In genomic region chr9:92680166-92681119, GRCh38 we compare ENCODE assay signal across 19 cellular contexts. TPM values are rescaled to one million over a fixed set of nuclear protein-coding genes. Genes with fewer than 3 reads are reported as not detected.
A peak's percentile ranks its signal among the peaks of the same experiment; 100 is the strongest.
DNase-seq lines count a peak whose midpoint lies in the region; ATAC-seq, FAIRE-seq and TF ChIP-seq lines count a peak whose summit lies in the region.
"Had no signal": no experiment of that assay in that cellular context is flagged by ENCODE, and none has a peak within 500 bp of the region (broad histone marks: within the 10 kb centered on the region; RNA-seq: fewer than 3 reads in every experiment).

No MANE protein-coding gene starts in this region.

- H3K4me1 ChIP-seq in astrocyte (ENCODE audit: insufficient read depth, low read length), result no peaks in the 10 kb centered on the region
- H3K4me1 ChIP-seq: body of pancreas, SJCRH30, tibial artery had no signal

- no peak overlapping the region for H3K4me2 ChIP-seq in astrocyte (ENCODE audit: low read length)

- H3K36me3 Mint-ChIP-seq in astrocyte (ENCODE audit: low read depth, unreplicated experiment), result no peaks in the 10 kb centered on the region
- H3K36me3 Mint-ChIP-seq in type B pancreatic cell, result no peaks in the 10 kb centered on the region
- no peaks in the 10 kb centered on the region for H3K36me3 Mint-ChIP-seq in activated naive CD8-positive, alpha-beta T cell treated with anti-CD3 and anti-CD28 coated beads, Interleukin-2, amount 50 U/mL, for 24 hours (ENCODE audit: low read depth)
- H3K36me3 Mint-ChIP-seq: CD4-positive, CD25-positive, alpha-beta regulatory T cell had no signal

- DNase-seq in HT1080 (ENCODE audit: low read depth) (peak; percentile 26), astrocyte (ENCODE audit: low read depth) (peak; percentile 37), iris pigment epithelial cell (ENCODE audit: low read depth) (peak; percentile 45), type B pancreatic cell (ENCODE audit: extremely low spot score, unreplicated experiment) (peak; percentile 61), RCC 7860 (ENCODE audit: low spot score) (no peak)
- no peak for DNase-seq in activated naive CD8-positive, alpha-beta T cell treated with anti-CD3 and anti-CD28 coated beads, Interleukin-2, amount 50 U/mL, for 24 hours
- no peak for DNase-seq in activated effector memory CD4-positive, alpha-beta T cell treated with anti-CD3 and anti-CD28 coated beads, Interleukin-2, amount 50 U/mL, for 16 hours
- DNase-seq: activated CD4-positive, alpha-beta T cell treated with anti-CD3 and anti-CD28 coated beads for 1 hour; activated CD8-positive, alpha-beta memory T cell treated with anti-CD3 and anti-CD28 coated beads, Interleukin-2, amount 50 U/mL, for 4 hours; activated naive CD4-positive, alpha-beta T cell treated with Interleukin-2 at 50 U/mL for 16 hours; body of pancreas; CD4-positive, CD25-positive, alpha-beta regulatory T cell; DMS79 treated with DMSO at 0.1 percent for 48 hours; hypothalamus; left cardiac atrium; NCI-H226; SJCRH30; tibial artery had no signal

- H3K4me1 Mint-ChIP-seq in astrocyte (ENCODE audit: low read depth, unreplicated experiment) (no peaks in the 10 kb centered on the region), type B pancreatic cell (ENCODE audit: unreplicated experiment) (no peaks in the 10 kb centered on the region)
- H3K4me1 Mint-ChIP-seq in activated naive CD8-positive, alpha-beta T cell treated with anti-CD3 and anti-CD28 coated beads, Interleukin-2, amount 50 U/mL, for 24 hours, result no peaks in the 10 kb centered on the region

- no peak overlapping the region for H3K27ac Mint-ChIP-seq in astrocyte (ENCODE audit: unreplicated experiment)
- H3K27ac Mint-ChIP-seq in type B pancreatic cell, result no peak overlapping the region
- no peak overlapping the region for H3K27ac Mint-ChIP-seq in activated naive CD8-positive, alpha-beta T cell treated with anti-CD3 and anti-CD28 coated beads, Interleukin-2, amount 50 U/mL, for 24 hours
- H3K27ac Mint-ChIP-seq: CD4-positive, CD25-positive, alpha-beta regulatory T cell; T-helper 2 cell treated with Interferon-gamma antibody and Interleukin-4, amounts not matched to agents 5 μg/mL and 100 μg/mL, for 36 hours had no signal

- H4K20me1 ChIP-seq in astrocyte (ENCODE audit: insufficient read depth, low read length), result no peaks in the 10 kb centered on the region

- no peak for FAIRE-seq in astrocyte (lab: Jason Lieb, UNC)
- FAIRE-seq in RCC 7860 (lab: Jason Lieb, UNC), result no peak

- H2AFZ ChIP-seq in astrocyte (ENCODE audit: low read depth, low read length), result no peak overlapping the region

- H3K9ac ChIP-seq in astrocyte (ENCODE audit: low read length), result no peak overlapping the region

- TF ChIP-seq CTCF in astrocyte (IDR thresholded peaks at IDR 0.05; ENCODE audit: insufficient read depth, low read depth, low read length) (no peak), type B pancreatic cell (conservative IDR thresholded peaks at IDR 0.05) (no peak)

- H3K4me3 Mint-ChIP-seq in astrocyte (ENCODE audit: unreplicated experiment), result no peak overlapping the region
- H3K4me3 Mint-ChIP-seq in type B pancreatic cell, result no peak overlapping the region
- no peak overlapping the region for H3K4me3 Mint-ChIP-seq in activated naive CD8-positive, alpha-beta T cell treated with anti-CD3 and anti-CD28 coated beads, Interleukin-2, amount 50 U/mL, for 24 hours
- H3K4me3 Mint-ChIP-seq: CD4-positive, CD25-positive, alpha-beta regulatory T cell; T-helper 2 cell treated with Interferon-gamma antibody and Interleukin-4, amounts not matched to agents 5 μg/mL and 100 μg/mL, for 36 hours had no signal

- no peaks in the 10 kb centered on the region for H3K9me3 Mint-ChIP-seq in astrocyte (ENCODE audit: unreplicated experiment)
- H3K9me3 Mint-ChIP-seq in type B pancreatic cell, result no peaks in the 10 kb centered on the region
- no peaks in the 10 kb centered on the region for H3K9me3 Mint-ChIP-seq in activated naive CD8-positive, alpha-beta T cell treated with anti-CD3 and anti-CD28 coated beads, Interleukin-2, amount 50 U/mL, for 24 hours
- H3K9me3 Mint-ChIP-seq: CD4-positive, CD25-positive, alpha-beta regulatory T cell; T-helper 2 cell treated with Interferon-gamma antibody and Interleukin-4, amounts not matched to agents 5 μg/mL and 100 μg/mL, for 36 hours had no signal

- H3K4me3 ChIP-seq in astrocyte (ENCODE audit: insufficient read depth, low read depth, low read length), result no peak overlapping the region
- H3K4me3 ChIP-seq: body of pancreas, SJCRH30, tibial artery had no signal

- H3K27me3 ChIP-seq in astrocyte (ENCODE audit: insufficient read depth, low read length), result no peaks in the 10 kb centered on the region
- H3K27me3 ChIP-seq: body of pancreas, SJCRH30, tibial artery had no signal

- no peaks in the 10 kb centered on the region for H3K9me3 ChIP-seq in astrocyte (ENCODE audit: insufficient read depth, low read depth, low read length)
- H3K9me3 ChIP-seq: body of pancreas, SJCRH30, tibial artery had no signal

- ATAC-seq in activated naive CD8-positive, alpha-beta T cell treated with anti-CD3 and anti-CD28 coated beads, Interleukin-2, amount 50 U/mL, for 24 hours, result no peak
- ATAC-seq: body of pancreas had no signal

- no peaks in the 10 kb centered on the region for H3K79me2 ChIP-seq in astrocyte (ENCODE audit: insufficient read depth, low read length)

- no peaks in the 10 kb centered on the region for H3K36me3 ChIP-seq in astrocyte (ENCODE audit: insufficient read depth, low read length)
- H3K36me3 ChIP-seq: SJCRH30, tibial artery had no signal

- no peaks in the 10 kb centered on the region for H3K27me3 Mint-ChIP-seq in astrocyte (ENCODE audit: low read depth, unreplicated experiment)
- H3K27me3 Mint-ChIP-seq in type B pancreatic cell, result no peaks in the 10 kb centered on the region
- no peaks in the 10 kb centered on the region for H3K27me3 Mint-ChIP-seq in activated naive CD8-positive, alpha-beta T cell treated with anti-CD3 and anti-CD28 coated beads, Interleukin-2, amount 50 U/mL, for 24 hours
- H3K27me3 Mint-ChIP-seq: CD4-positive, CD25-positive, alpha-beta regulatory T cell had no signal

- H3K27ac ChIP-seq in astrocyte (ENCODE audit: low read depth, low read length), result no peak overlapping the region
- H3K27ac ChIP-seq: body of pancreas, SJCRH30, tibial artery had no signal

RNA-seq across cellular contexts. Expression of gene IPPK, which starts 10.5 kb away (rescaled TPM):
- total RNA-seq in HT1080 (2014; rRNA removed; shearing (Covaris generic)), result 21.5 and 25.0 TPM in 2 replicates
- polyA plus RNA-seq in HT1080 (2015; cell fraction: cytosol; rRNA removed), result 17.2 and 21.7 TPM in 2 replicates
- polyA plus RNA-seq in HT1080 (2015; cell fraction: nucleus; rRNA removed), result 39.0 and 48.2 TPM in 2 replicates
- total RNA-seq in astrocyte, result 11.3 and 14.1 TPM in 2 replicates
- total RNA-seq in type B pancreatic cell (ENCODE audit: low replicate concordance), result 8.1 and 11.6 TPM in 2 replicates

Comparison
In these comparisons a context has a peak if more than half of its experiments do, and no peak if none do; other contexts are left out.
1. DNase-seq: peak in HT1080 (single experiment), astrocyte (single experiment), iris pigment epithelial cell (single experiment) and type B pancreatic cell (single experiment); none in RCC 7860 (single experiment), activated naive CD8-positive, alpha-beta T cell treated with anti-CD3 and anti-CD28 coated beads, Interleukin-2, amount 50 U/mL, for 24 hours (single experiment) and activated effector memory CD4-positive, alpha-beta T cell treated with anti-CD3 and anti-CD28 coated beads, Interleukin-2, amount 50 U/mL, for 16 hours (single experiment).